In genomic region chr15:71397377-71397776, GRCh38 we compare ENCODE assay signal across 1 cellular context.
TF ChIP-seq lines count a peak whose summit lies in the region.

No MANE protein-coding gene starts in this region.

TF ChIP-seq in IMR-90, 13 proteins besides CTCF, POLR2A, EP300 and RAD21 (continued from another document):
- TF ChIP-seq NFE2L2 (IDR thresholded peaks at IDR 0.05; ENCODE audit: low read depth, low read length) (no peak), BHLHE40 (IDR thresholded peaks at IDR 0.05; ENCODE audit: low read depth, low read length) (no peak), CHD1 (IDR thresholded peaks at IDR 0.05; ENCODE audit: low read depth, low read length) (no peak), CEBPB (IDR thresholded peaks at IDR 0.05; ENCODE audit: low read depth, low read length) (peak; percentile 42; the same call in 1 of the 2 replicates), MAFK (IDR thresholded peaks at IDR 0.05; ENCODE audit: low read depth, low read length) (peak; percentile 35; the same call in 1 of the 2 replicates), RFX5 (IDR thresholded peaks at IDR 0.05; ENCODE audit: low read depth, low read length) (no peak)
